In the genomic region with DNA sequence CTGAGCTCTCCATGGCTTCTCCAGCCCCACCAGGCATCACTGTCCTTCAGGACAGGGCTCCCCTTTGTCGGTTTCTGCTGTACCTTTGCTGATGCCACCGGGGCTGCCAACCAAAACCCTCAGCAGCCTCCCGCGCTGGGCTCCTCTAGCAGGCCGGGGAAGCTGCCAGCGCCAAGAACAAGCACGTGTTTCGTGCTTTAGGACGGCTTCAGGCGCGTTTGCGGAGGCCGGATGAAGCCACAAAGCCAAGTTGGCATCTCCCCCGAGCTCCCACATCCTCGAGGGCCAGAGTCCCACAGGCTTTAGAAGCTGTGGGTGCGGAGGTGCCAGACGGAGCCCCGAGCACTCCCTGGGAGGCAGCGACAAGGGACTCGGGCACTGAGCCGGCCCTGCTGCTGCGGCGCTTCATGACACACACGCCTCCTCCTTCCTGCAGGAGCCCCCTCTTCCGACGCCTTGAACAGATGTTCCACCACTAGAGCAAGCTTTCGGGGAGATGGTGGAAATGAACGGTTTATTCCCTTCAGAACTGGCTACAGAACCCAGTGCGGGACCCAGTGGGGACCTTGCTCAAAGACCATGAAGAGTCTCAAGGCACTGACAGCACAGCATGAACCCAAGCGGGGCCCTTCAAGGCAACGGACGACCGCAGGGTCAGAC, we compare ENCODE assay signal across 9 cellular contexts. TPM values are rescaled to one million over a fixed set of nuclear protein-coding genes. Genes with fewer than 3 reads are reported as not detected.
A peak's percentile ranks its signal among the peaks of the same experiment; 100 is the strongest.
DNase-seq lines count a peak whose midpoint lies in the region; ATAC-seq and TF ChIP-seq lines count a peak whose summit lies in the region.
"Had no signal": no experiment of that assay in that cellular context is flagged by ENCODE, and none has a peak within 500 bp of the region (broad histone marks: within the 10 kb centered on the region; RNA-seq: fewer than 3 reads in every experiment).

No MANE protein-coding gene starts in this region.

- no peak overlapping the region for H3K27ac Mint-ChIP-seq in endothelial cell (ENCODE audit: unreplicated experiment)

- intact Hi-C loops in left cardiac atrium (cut with DNase I) = no loop called here

- peaks cover 11% of the 10 kb centered on the region for H3K4me1 Mint-ChIP-seq in endothelial cell (ENCODE audit: unreplicated experiment)

- H3K9me3 Mint-ChIP-seq in endothelial cell (ENCODE audit: unreplicated experiment) = no peaks in the 10 kb centered on the region

- no peak for ATAC-seq in left cardiac atrium
- ATAC-seq: gastroesophageal sphincter had no signal

- H3K36me3 Mint-ChIP-seq in endothelial cell (ENCODE audit: low read depth, unreplicated experiment) = no peaks in the 10 kb centered on the region

- no peak for TF ChIP-seq CTCF in endothelial cell (IDR thresholded peaks at IDR 0.05; ENCODE audit: unreplicated experiment)

- H3K4me3 Mint-ChIP-seq in endothelial cell (ENCODE audit: unreplicated experiment) = no peak overlapping the region

- H3K27me3 Mint-ChIP-seq in endothelial cell (ENCODE audit: unreplicated experiment) = peaks cover 9% of the 10 kb centered on the region

- DNase-seq in NCI-H524 (lab: John Stamatoyannopoulos, UW) (peak; percentile 68 to 74), activated T-cell treated with anti-CD3 and anti-CD28 coated beads for 4 hours (peak; percentile 34), left cardiac atrium (peak; percentile 8), endothelial cell (ENCODE audit: low spot score) (no peak), NCI-H1092 (lab: John Stamatoyannopoulos, UW) (no peak), islet precursor cell (no peak), COLO668 (lab: John Stamatoyannopoulos, UW; ENCODE audit: unreplicated experiment) (no peak)
- DNase-seq in stimulated activated CD4-positive, alpha-beta T cell treated with anti-CD3 and anti-CD28 coated beads, Interleukin-4, amount 100 ng/mL, for 4 hours = peak; percentile 50 to 69

RNA-seq across cellular contexts. Expression of a gene that starts 36.7 kb away (rescaled TPM):
- total RNA-seq in left cardiac atrium (1 to 10 TPM in 1 of 2 donors, under 1 TPM in 1; 0.88 to 1.4 TPM), endothelial cell (ENCODE audit: unreplicated experiment) (5.0 TPM)

Comparison
In these comparisons a context has a peak if more than half of its experiments do, and no peak if none do; other contexts are left out.
1. DNase-seq: peak in NCI-H524 (2 of 2), activated T-cell treated with anti-CD3 and anti-CD28 coated beads for 4 hours (single experiment), left cardiac atrium (single experiment) and stimulated activated CD4-positive, alpha-beta T cell treated with anti-CD3 and anti-CD28 coated beads, Interleukin-4, amount 100 ng/mL, for 4 hours (2 of 2); none in endothelial cell (single experiment), NCI-H1092 (single experiment), islet precursor cell (single experiment) and COLO668 (single experiment).